2 cellular contexts compared by ENCODE assay signal in the genomic region with DNA sequence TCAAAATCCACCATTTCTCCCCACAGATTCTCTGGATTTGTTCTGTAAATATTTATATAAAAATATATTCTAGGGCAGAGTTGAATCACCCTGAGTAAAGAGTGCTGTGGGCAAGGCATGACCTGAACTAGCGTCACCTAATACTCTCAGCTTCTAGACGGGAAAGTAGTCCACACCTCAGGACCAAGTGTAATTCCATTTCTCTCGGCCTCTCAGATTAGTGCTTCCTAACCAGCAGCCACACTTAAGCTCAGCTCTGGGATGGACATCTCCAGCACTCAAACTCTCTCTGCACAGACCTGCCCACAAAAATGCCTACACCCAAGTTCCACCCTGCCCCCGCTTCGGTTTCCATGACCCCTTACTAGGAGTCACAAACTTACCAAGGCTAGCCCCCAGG.
TF ChIP-seq lines count a peak whose summit lies in the region.

No MANE protein-coding gene starts in this region.

TF ChIP-seq in liver, 16 proteins besides CTCF, POLR2A, EP300 and RAD21:
- TF ChIP-seq NR2F2 (IDR thresholded peaks at IDR 0.05) (no peak), EGR1 (IDR thresholded peaks at IDR 0.05; ENCODE audit: low read depth in 2 of 2) (no peak), FOXA2 (IDR thresholded peaks at IDR 0.05) (no peak), GABPA (IDR thresholded peaks at IDR 0.05 in 1 of 2, conservative IDR thresholded peaks at IDR 0.05 in 1 of 2) (no peak), RXRA (IDR thresholded peaks at IDR 0.05) (peak; percentile 52 to 63), JUND (IDR thresholded peaks at IDR 0.05) (peak; percentile 10 to 21), HNF4A (conservative IDR thresholded peaks at IDR 0.05) (peak in 1 of 2 donors; percentile 38), SP1 (IDR thresholded peaks at IDR 0.05) (no peak), HNF4G (IDR thresholded peaks at IDR 0.05) (no peak), TAF1 (conservative IDR thresholded peaks at IDR 0.05) (no peak), FOXA1 (IDR thresholded peaks at IDR 0.05) (no peak), YY1 (IDR thresholded peaks at IDR 0.05) (no peak)
- TF ChIP-seq, protein P1, sequence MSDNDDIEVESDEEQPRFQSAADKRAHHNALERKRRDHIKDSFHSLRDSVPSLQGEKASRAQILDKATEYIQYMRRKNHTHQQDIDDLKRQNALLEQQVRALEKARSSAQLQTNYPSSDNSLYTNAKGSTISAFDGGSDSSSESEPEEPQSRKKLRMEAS (IDR thresholded peaks at IDR 0.05) = no peak
- TF ChIP-seq, protein P2, sequence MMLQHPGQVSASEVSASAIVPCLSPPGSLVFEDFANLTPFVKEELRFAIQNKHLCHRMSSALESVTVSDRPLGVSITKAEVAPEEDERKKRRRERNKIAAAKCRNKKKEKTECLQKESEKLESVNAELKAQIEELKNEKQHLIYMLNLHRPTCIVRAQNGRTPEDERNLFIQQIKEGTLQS (IDR thresholded peaks at IDR 0.05) = no peak
- TF ChIP-seq, protein P3, sequence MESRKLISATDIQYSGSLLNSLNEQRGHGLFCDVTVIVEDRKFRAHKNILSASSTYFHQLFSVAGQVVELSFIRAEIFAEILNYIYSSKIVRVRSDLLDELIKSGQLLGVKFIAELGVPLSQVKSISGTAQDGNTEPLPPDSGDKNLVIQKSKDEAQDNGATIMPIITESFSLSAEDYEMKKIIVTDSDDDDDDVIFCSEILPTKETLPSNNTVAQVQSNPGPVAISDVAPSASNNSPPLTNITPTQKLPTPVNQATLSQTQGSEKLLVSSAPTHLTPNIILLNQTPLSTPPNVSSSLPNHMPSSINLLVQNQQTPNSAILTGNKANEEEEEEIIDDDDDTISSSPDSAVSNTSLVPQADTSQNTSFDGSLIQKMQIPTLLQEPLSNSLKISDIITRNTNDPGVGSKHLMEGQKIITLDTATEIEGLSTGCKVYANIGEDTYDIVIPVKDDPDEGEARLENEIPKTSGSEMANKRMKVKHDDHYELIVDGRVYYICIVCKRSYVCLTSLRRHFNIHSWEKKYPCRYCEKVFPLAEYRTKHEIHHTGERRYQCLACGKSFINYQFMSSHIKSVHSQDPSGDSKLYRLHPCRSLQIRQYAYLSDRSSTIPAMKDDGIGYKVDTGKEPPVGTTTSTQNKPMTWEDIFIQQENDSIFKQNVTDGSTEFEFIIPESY (IDR thresholded peaks at IDR 0.05) = no peak
- TF ChIP-seq, protein P4, sequence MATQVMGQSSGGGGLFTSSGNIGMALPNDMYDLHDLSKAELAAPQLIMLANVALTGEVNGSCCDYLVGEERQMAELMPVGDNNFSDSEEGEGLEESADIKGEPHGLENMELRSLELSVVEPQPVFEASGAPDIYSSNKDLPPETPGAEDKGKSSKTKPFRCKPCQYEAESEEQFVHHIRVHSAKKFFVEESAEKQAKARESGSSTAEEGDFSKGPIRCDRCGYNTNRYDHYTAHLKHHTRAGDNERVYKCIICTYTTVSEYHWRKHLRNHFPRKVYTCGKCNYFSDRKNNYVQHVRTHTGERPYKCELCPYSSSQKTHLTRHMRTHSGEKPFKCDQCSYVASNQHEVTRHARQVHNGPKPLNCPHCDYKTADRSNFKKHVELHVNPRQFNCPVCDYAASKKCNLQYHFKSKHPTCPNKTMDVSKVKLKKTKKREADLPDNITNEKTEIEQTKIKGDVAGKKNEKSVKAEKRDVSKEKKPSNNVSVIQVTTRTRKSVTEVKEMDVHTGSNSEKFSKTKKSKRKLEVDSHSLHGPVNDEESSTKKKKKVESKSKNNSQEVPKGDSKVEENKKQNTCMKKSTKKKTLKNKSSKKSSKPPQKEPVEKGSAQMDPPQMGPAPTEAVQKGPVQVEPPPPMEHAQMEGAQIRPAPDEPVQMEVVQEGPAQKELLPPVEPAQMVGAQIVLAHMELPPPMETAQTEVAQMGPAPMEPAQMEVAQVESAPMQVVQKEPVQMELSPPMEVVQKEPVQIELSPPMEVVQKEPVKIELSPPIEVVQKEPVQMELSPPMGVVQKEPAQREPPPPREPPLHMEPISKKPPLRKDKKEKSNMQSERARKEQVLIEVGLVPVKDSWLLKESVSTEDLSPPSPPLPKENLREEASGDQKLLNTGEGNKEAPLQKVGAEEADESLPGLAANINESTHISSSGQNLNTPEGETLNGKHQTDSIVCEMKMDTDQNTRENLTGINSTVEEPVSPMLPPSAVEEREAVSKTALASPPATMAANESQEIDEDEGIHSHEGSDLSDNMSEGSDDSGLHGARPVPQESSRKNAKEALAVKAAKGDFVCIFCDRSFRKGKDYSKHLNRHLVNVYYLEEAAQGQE (IDR thresholded peaks at IDR 0.05) = peak; percentile 22

TF ChIP-seq in HepG2, 621 proteins besides CTCF, POLR2A, EP300 and RAD21:
- TF ChIP-seq TOE1 (CRISPR knock-in tag; IDR thresholded peaks at IDR 0.05) (no peak), ZSCAN20 (CRISPR knock-in tag; IDR thresholded peaks at IDR 0.05; ENCODE audit: borderline replicate concordance) (no peak), ZMYM2 (CRISPR knock-in tag; IDR thresholded peaks at IDR 0.05) (no peak), ZNF510 (CRISPR knock-in tag; IDR thresholded peaks at IDR 0.05; ENCODE audit: low read depth) (no peak), ESRRA (CRISPR knock-in tag; IDR thresholded peaks at IDR 0.05; ENCODE audit: low read depth) (no peak), EEA1 (CRISPR knock-in tag; IDR thresholded peaks at IDR 0.05; ENCODE audit: borderline replicate concordance) (no peak), MAFK (conservative IDR thresholded peaks at IDR 0.05 in 1 of 2, IDR thresholded peaks at IDR 0.05 in 1 of 2; ENCODE audit: low read length in 2 of 2) (no peak), MAFF (IDR thresholded peaks at IDR 0.05; ENCODE audit: low read depth, low read length) (no peak), ZNF616 (CRISPR knock-in tag; IDR thresholded peaks at IDR 0.05; ENCODE audit: low read depth) (no peak)
- TF ChIP-seq, protein P5, sequence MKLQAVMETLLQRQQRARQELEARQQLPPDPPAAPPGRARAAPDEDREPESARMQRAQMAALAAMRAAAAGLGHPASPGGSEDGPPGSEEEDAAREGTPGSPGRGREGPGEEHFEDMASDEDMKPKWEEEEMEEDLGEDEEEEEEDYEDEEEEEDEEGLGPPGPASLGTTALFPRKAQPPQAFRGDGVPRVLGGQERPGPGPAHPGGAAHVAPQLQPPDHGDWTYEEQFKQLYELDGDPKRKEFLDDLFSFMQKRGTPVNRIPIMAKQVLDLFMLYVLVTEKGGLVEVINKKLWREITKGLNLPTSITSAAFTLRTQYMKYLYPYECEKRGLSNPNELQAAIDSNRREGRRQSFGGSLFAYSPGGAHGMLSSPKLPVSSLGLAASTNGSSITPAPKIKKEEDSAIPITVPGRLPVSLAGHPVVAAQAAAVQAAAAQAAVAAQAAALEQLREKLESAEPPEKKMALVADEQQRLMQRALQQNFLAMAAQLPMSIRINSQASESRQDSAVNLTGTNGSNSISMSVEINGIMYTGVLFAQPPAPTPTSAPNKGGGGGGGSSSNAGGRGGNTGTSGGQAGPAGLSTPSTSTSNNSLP (IDR thresholded peaks at IDR 0.05; ENCODE audit: low read depth, low read length) = no peak
- TF ChIP-seq, protein P6, sequence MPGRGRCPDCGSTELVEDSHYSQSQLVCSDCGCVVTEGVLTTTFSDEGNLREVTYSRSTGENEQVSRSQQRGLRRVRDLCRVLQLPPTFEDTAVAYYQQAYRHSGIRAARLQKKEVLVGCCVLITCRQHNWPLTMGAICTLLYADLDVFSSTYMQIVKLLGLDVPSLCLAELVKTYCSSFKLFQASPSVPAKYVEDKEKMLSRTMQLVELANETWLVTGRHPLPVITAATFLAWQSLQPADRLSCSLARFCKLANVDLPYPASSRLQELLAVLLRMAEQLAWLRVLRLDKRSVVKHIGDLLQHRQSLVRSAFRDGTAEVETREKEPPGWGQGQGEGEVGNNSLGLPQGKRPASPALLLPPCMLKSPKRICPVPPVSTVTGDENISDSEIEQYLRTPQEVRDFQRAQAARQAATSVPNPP (CRISPR knock-in tag; IDR thresholded peaks at IDR 0.05) = no peak
- TF ChIP-seq, protein P7, sequence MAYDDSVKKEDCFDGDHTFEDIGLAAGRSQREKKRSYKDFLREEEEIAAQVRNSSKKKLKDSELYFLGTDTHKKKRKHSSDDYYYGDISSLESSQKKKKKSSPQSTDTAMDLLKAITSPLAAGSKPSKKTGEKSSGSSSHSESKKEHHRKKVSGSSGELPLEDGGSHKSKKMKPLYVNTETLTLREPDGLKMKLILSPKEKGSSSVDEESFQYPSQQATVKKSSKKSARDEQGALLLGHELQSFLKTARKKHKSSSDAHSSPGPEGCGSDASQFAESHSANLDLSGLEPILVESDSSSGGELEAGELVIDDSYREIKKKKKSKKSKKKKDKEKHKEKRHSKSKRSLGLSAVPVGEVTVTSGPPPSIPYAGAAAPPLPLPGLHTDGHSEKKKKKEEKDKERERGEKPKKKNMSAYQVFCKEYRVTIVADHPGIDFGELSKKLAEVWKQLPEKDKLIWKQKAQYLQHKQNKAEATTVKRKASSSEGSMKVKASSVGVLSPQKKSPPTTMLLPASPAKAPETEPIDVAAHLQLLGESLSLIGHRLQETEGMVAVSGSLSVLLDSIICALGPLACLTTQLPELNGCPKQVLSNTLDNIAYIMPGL (CRISPR knock-in tag; IDR thresholded peaks at IDR 0.05; ENCODE audit: borderline replicate concordance in 1 of 2, low read depth in 1 of 2) = no peak
- TF ChIP-seq, protein P8, sequence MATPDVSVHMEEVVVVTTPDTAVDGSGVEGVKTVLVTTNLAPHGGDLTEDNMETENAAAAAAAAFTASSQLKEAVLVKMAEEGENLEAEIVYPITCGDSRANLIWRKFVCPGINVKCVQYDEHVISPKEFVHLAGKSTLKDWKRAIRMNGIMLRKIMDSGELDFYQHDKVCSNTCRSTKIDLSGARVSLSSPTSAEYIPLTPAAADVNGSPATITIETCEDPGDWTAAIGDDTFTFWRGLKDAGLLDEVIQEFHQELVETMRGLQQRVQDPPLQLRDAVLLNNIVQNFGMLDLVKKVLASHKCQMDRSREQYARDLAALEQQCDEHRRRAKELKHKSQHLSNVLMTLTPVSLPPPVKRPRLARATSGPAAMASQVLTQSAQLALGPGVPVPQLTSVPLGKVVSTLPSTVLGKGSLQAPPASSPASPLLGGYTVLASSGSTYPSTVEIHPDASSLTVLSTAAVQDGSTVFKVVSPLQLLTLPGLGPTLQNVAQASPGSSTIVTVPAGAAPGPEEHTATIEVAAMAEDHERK (CRISPR knock-in tag; IDR thresholded peaks at IDR 0.05; ENCODE audit: low read depth) = no peak
- TF ChIP-seq, protein P9, sequence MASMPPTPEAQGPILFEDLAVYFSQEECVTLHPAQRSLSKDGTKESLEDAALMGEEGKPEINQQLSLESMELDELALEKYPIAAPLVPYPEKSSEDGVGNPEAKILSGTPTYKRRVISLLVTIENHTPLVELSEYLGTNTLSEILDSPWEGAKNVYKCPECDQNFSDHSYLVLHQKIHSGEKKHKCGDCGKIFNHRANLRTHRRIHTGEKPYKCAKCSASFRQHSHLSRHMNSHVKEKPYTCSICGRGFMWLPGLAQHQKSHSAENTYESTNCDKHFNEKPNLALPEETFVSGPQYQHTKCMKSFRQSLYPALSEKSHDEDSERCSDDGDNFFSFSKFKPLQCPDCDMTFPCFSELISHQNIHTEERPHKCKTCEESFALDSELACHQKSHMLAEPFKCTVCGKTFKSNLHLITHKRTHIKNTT (CRISPR knock-in tag; IDR thresholded peaks at IDR 0.05) = no peak
- TF ChIP-seq, protein P10, sequence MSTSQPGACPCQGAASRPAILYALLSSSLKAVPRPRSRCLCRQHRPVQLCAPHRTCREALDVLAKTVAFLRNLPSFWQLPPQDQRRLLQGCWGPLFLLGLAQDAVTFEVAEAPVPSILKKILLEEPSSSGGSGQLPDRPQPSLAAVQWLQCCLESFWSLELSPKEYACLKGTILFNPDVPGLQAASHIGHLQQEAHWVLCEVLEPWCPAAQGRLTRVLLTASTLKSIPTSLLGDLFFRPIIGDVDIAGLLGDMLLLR (CRISPR knock-in tag; IDR thresholded peaks at IDR 0.05) = no peak
- TF ChIP-seq, protein P11, sequence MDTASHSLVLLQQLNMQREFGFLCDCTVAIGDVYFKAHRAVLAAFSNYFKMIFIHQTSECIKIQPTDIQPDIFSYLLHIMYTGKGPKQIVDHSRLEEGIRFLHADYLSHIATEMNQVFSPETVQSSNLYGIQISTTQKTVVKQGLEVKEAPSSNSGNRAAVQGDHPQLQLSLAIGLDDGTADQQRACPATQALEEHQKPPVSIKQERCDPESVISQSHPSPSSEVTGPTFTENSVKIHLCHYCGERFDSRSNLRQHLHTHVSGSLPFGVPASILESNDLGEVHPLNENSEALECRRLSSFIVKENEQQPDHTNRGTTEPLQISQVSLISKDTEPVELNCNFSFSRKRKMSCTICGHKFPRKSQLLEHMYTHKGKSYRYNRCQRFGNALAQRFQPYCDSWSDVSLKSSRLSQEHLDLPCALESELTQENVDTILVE (CRISPR knock-in tag; IDR thresholded peaks at IDR 0.05) = no peak
- TF ChIP-seq, protein P12, sequence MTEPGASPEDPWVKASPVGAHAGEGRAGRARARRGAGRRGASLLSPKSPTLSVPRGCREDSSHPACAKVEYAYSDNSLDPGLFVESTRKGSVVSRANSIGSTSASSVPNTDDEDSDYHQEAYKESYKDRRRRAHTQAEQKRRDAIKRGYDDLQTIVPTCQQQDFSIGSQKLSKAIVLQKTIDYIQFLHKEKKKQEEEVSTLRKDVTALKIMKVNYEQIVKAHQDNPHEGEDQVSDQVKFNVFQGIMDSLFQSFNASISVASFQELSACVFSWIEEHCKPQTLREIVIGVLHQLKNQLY (CRISPR knock-in tag; IDR thresholded peaks at IDR 0.05) = no peak
